14 cellular contexts compared by ENCODE assay signal in the genomic region with DNA sequence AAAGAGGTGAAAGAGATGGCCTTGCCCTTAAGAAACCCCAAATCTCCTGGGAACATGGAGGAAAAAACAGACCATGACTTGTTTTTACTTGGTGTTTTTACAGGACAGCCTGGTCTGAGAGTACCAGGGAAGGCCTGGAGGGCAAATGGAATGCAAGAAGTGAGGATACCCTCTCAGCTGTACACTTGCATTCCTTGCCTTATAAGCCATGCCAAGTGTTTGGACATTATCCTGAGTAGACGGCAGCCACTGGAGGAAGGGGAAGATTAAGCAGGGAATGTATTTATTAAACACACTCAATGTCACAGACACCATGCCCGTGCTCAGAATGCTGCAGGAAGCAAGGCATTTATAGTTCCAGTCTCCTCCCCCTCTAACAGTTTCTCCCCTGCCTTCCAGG.
A peak's percentile ranks its signal among the peaks of the same experiment; 100 is the strongest.
DNase-seq lines count a peak whose midpoint lies in the region; ATAC-seq and TF ChIP-seq lines count a peak whose summit lies in the region.
"Had no signal": no experiment of that assay in that cellular context is flagged by ENCODE, and none has a peak within 500 bp of the region (broad histone marks: within the 10 kb centered on the region; RNA-seq: fewer than 3 reads in every experiment).

No MANE protein-coding gene starts in this region.

- no peak overlapping the region for H3K4me3 ChIP-seq in upper lobe of right lung
- H3K4me3 ChIP-seq: HAP-1 had no signal

- no peak overlapping the region for H3K27ac ChIP-seq in upper lobe of right lung

- H3K36me3 ChIP-seq in upper lobe of right lung = no peaks in the 10 kb centered on the region
- H3K36me3 ChIP-seq: HAP-1 had no signal

- DNase-seq in ELF-1 (ENCODE audit: low read depth, low spot score) (peak; percentile 47), left kidney (ENCODE audit: low read depth, low spot score) (peak; percentile 6), renal cortical epithelial cell (ENCODE audit: low read depth) (peak; percentile 1), upper lobe of right lung (no peak), T-helper 1 cell (no peak), hypothalamus (lab: John Stamatoyannopoulos, UW) (no peak)
- DNase-seq: C1 segment of cervical spinal cord; Calu3; CD4-positive, alpha-beta T cell; DMS79; EL; GDM1 had no signal

- no peak for TF ChIP-seq CTCF in upper lobe of right lung (IDR thresholded peaks at IDR 0.05)

- ATAC-seq in upper lobe of right lung (peak; percentile 76), GM19467 (IDR thresholded peaks at IDR 0.05; ENCODE audit: unreplicated experiment) (no peak)

- no peaks in the 10 kb centered on the region for H3K4me1 ChIP-seq in upper lobe of right lung
- H3K4me1 ChIP-seq: HAP-1 had no signal

- H3K9me3 ChIP-seq in upper lobe of right lung = no peaks in the 10 kb centered on the region
- H3K9me3 ChIP-seq: HAP-1 had no signal

- intact Hi-C loops in upper lobe of right lung (cut with DNase I) = no loop called here

- H3K27me3 ChIP-seq in upper lobe of right lung = no peaks in the 10 kb centered on the region

Comparison
In these comparisons a context has a peak if more than half of its experiments do, and no peak if none do; other contexts are left out.
1. DNase-seq: peak in ELF-1 (single experiment), left kidney (single experiment) and renal cortical epithelial cell (single experiment); none in upper lobe of right lung (single experiment), T-helper 1 cell (0 of 5) and hypothalamus (0 of 51).